In genomic region chr2:144350151-144350802, GRCh38 we compare ENCODE assay signal across 11 cellular contexts.
DNase-seq lines count a peak whose midpoint lies in the region; ATAC-seq, FAIRE-seq and TF ChIP-seq lines count a peak whose summit lies in the region.
"Had no signal": no experiment of that assay in that cellular context is flagged by ENCODE, and none has a peak within 500 bp of the region (broad histone marks: within the 10 kb centered on the region; RNA-seq: fewer than 3 reads in every experiment).

No MANE protein-coding gene starts in this region.

- H3K36me3 Mint-ChIP-seq in activated T-cell treated with anti-CD3 and anti-CD28 coated beads, Interleukin-2, amount 50 U/mL, for 72 hours (ENCODE audit: insufficient read depth in 2 of 2) = no peaks in the 10 kb centered on the region
- no peaks in the 10 kb centered on the region for H3K36me3 Mint-ChIP-seq in activated naive CD8-positive, alpha-beta T cell treated with anti-CD3 and anti-CD28 coated beads for 36 hours

- WGBS in small intestine, 3 donors = 57 to 70% (median 60%) methylated on average over 7 of the region's 7 CpGs

- H3K4me1 Mint-ChIP-seq in activated T-cell treated with anti-CD3 and anti-CD28 coated beads, Interleukin-2, amount 50 U/mL, for 72 hours (ENCODE audit: low read depth) = peaks cover 37% of the 10 kb centered on the region
- peaks cover 12% of the 10 kb centered on the region for H3K4me1 Mint-ChIP-seq in activated naive CD8-positive, alpha-beta T cell treated with anti-CD3 and anti-CD28 coated beads for 36 hours

- H3K27ac Mint-ChIP-seq in activated T-cell treated with anti-CD3 and anti-CD28 coated beads, Interleukin-2, amount 50 U/mL, for 72 hours = peak overlapping the region; percentile 34
- peak overlapping the region; percentile 64 for H3K27ac Mint-ChIP-seq in activated naive CD8-positive, alpha-beta T cell treated with anti-CD3 and anti-CD28 coated beads for 36 hours

- no peak for FAIRE-seq in H54 (lab: Jason Lieb, UNC)
- no peak for FAIRE-seq in small intestine (lab: Jason Lieb, UNC)

- H3K4me3 ChIP-seq in subcutaneous abdominal adipose tissue (ENCODE audit: low read depth in 1 of 5, low read length in 5 of 5) (no peak overlapping the region), small intestine (ENCODE audit: low read depth in 1 of 2, low read length in 2 of 2) (no peak overlapping the region)

- H3K9me3 Mint-ChIP-seq in activated T-cell treated with anti-CD3 and anti-CD28 coated beads, Interleukin-2, amount 50 U/mL, for 72 hours = no peaks in the 10 kb centered on the region
- H3K9me3 Mint-ChIP-seq in activated naive CD8-positive, alpha-beta T cell treated with anti-CD3 and anti-CD28 coated beads for 36 hours = no peaks in the 10 kb centered on the region

- TF ChIP-seq POLR2A in H54 (IDR thresholded peaks at IDR 0.05; ENCODE audit: low read depth, low read length) = no peak

- H3K27me3 ChIP-seq in subcutaneous abdominal adipose tissue (ENCODE audit: control insufficient read depth in 5 of 5, insufficient read depth in 4 of 5, low read length in 5 of 5) = no peaks in the 10 kb centered on the region
- no peaks in the 10 kb centered on the region for H3K27me3 ChIP-seq in small intestine (ENCODE audit: control insufficient read depth in 2 of 2, insufficient read depth in 2 of 2, low read length in 2 of 2)

- peak overlapping the region; percentile 27 for H3K27ac ChIP-seq in subcutaneous abdominal adipose tissue (ENCODE audit: low read depth, low read length)
- no peak overlapping the region for H3K27ac ChIP-seq in small intestine (ENCODE audit: low read depth in 1 of 2, low read length in 1 of 2)

- peak overlapping the region in 1 of 5 donors; percentile 51 for H3K9ac ChIP-seq in subcutaneous abdominal adipose tissue (ENCODE audit: low read length in 5 of 5)

- no peaks in the 10 kb centered on the region for H3K27me3 Mint-ChIP-seq in activated T-cell treated with anti-CD3 and anti-CD28 coated beads, Interleukin-2, amount 50 U/mL, for 72 hours (ENCODE audit: low read depth)
- no peaks in the 10 kb centered on the region for H3K27me3 Mint-ChIP-seq in activated naive CD8-positive, alpha-beta T cell treated with anti-CD3 and anti-CD28 coated beads for 36 hours

- H3K9me3 ChIP-seq in subcutaneous abdominal adipose tissue (ENCODE audit: control insufficient read depth in 5 of 5, low read length in 5 of 5) = no peaks in the 10 kb centered on the region
- H3K9me3 ChIP-seq in small intestine (ENCODE audit: control insufficient read depth, low read depth) = no peaks in the 10 kb centered on the region

- no peaks in the 10 kb centered on the region for H3K36me3 ChIP-seq in subcutaneous abdominal adipose tissue (ENCODE audit: control insufficient read depth in 5 of 5, insufficient read depth in 5 of 5, low read length in 5 of 5)
- no peaks in the 10 kb centered on the region for H3K36me3 ChIP-seq in small intestine (ENCODE audit: control insufficient read depth in 2 of 2, insufficient read depth in 2 of 2, low read length in 2 of 2)

- DNase-seq in activated T-cell treated with anti-CD3 and anti-CD28 coated beads, Interleukin-2, amount 50 U/mL, for 72 hours = no peak
- no peak for DNase-seq in activated T-cell treated with anti-CD3 and anti-CD28 coated beads, Interleukin-2, amount 50 U/mL, for 48 hours
- DNase-seq in activated naive CD8-positive, alpha-beta T cell treated with anti-CD3 and anti-CD28 coated beads for 36 hours = no peak
- DNase-seq in kidney glomerular epithelial cell (lab: John Stamatoyannopoulos, UW) (peak; percentile 53), H54 (ENCODE audit: insufficient read length, low spot score) (no peak), NCI-H2029 (lab: John Stamatoyannopoulos, UW) (no peak), small intestine (no peak)
- DNase-seq: activated CD4-positive, CD25-positive, alpha-beta regulatory T cell; amygdala; NCI-H1048 had no signal

- peak overlapping the region; percentile 41 to 60 for H3K4me3 Mint-ChIP-seq in activated T-cell treated with anti-CD3 and anti-CD28 coated beads, Interleukin-2, amount 50 U/mL, for 72 hours
- no peak overlapping the region for H3K4me3 Mint-ChIP-seq in activated naive CD8-positive, alpha-beta T cell treated with anti-CD3 and anti-CD28 coated beads for 36 hours

- H3K4me1 ChIP-seq in subcutaneous abdominal adipose tissue (ENCODE audit: control insufficient read depth in 5 of 5, insufficient read depth in 5 of 5, low read length in 5 of 5) = peaks cover 0 to 18% (median 14%) of the 10 kb centered on the region in 5 donors
- no peaks in the 10 kb centered on the region for H3K4me1 ChIP-seq in small intestine (ENCODE audit: control insufficient read depth in 2 of 2, insufficient read depth in 1 of 2, low read depth in 1 of 2, low read length in 1 of 2)

- ATAC-seq in activated T-cell treated with anti-CD3 and anti-CD28 coated beads, Interleukin-2, amount 50 U/mL, for 72 hours (replicated peaks in 1 of 2) = peak; percentile 64 to 70
